ENCODE assay signal across 8 cellular contexts in the genomic region with DNA sequence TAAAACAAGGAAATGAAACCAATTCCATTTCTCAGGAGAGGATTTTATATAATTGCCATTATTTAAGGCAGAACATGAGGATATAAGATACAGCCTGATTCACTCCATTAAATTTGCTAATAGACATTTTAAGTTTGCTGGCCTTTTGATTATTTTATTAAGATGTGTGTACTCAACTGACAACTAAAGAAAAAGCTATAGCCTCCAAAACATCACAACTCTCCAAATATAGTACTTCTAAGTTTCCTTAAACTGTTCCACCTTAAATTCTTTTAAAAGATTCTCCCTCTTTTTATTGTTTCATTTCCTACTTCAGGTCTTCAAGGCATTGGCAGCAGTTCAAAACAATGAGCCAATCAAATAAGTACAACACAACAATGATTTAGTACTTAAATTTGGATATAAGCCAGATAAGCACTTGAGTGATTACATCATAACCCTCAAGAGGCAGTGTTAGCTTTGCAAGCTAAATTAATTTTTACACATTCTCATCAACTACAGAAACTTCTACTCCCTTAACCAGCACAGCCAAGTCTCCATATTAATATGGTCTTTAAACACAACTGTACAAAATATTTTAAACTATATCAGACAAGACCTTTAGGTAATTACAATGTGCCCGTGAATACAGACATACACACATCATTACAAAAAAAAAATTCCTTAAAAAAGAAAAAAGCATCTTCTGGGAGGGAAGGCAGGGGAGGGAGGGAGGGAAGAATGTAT.
DNase-seq lines count a peak whose midpoint lies in the region; ATAC-seq lines count a peak whose summit lies in the region.

No MANE protein-coding gene starts in this region.

- no peak for ATAC-seq in GM21526 (IDR thresholded peaks at IDR 0.05; ENCODE audit: low FRiP score, unreplicated experiment)

- H3K27ac ChIP-seq in SJCRH30, result peak overlapping the region; percentile 24

- DNase-seq in DMS 273 (lab: John Stamatoyannopoulos, UW; ENCODE audit: unreplicated experiment) (peak; percentile 93), MV-4-11 (lab: John Stamatoyannopoulos, UW) (peak; percentile 97), SJCRH30 (peak; percentile 56 to 81), foreskin melanocyte (peak; percentile 59), head of caudate nucleus (no peak), amygdala (lab: John Stamatoyannopoulos, UW) (no peak)

- H3K4me3 ChIP-seq in SJCRH30 (no peak overlapping the region), skeletal muscle satellite cell (ENCODE audit: low read length) (no peak overlapping the region)

- H3K36me3 ChIP-seq in SJCRH30, result peaks cover 15% of the 10 kb centered on the region
- H3K36me3 ChIP-seq in skeletal muscle satellite cell (ENCODE audit: insufficient read depth, low read length), result peaks cover 8% of the 10 kb centered on the region

- no peaks in the 10 kb centered on the region for H3K27me3 ChIP-seq in SJCRH30
- H3K27me3 ChIP-seq in skeletal muscle satellite cell (ENCODE audit: control insufficient read depth, insufficient read depth, low read length), result no peaks in the 10 kb centered on the region

- H3K4me1 ChIP-seq in SJCRH30 (peaks cover 34% of the 10 kb centered on the region), skeletal muscle satellite cell (ENCODE audit: control insufficient read depth, insufficient read depth, low read length) (peaks cover 20% of the 10 kb centered on the region)

- peak overlapping the region; percentile 42 for H3K4me2 ChIP-seq in skeletal muscle satellite cell (ENCODE audit: low read length)

- no peak overlapping the region for H3K9ac ChIP-seq in skeletal muscle satellite cell (ENCODE audit: low read depth, low read length)

- intact Hi-C loops in head of caudate nucleus (cut with DNase I), result no loop called here

- H3K9me3 ChIP-seq in SJCRH30 (replicated peaks) (no peaks in the 10 kb centered on the region), skeletal muscle satellite cell (replicated peaks; ENCODE audit: low read length) (no peaks in the 10 kb centered on the region)

Comparison
In these comparisons a context has a peak if more than half of its experiments do, and no peak if none do; other contexts are left out.
1. DNase-seq: peak in DMS 273 (single experiment), MV-4-11 (single experiment), SJCRH30 (2 of 2) and foreskin melanocyte (single experiment); none in head of caudate nucleus (0 of 42) and amygdala (0 of 56).